In the genomic region with DNA sequence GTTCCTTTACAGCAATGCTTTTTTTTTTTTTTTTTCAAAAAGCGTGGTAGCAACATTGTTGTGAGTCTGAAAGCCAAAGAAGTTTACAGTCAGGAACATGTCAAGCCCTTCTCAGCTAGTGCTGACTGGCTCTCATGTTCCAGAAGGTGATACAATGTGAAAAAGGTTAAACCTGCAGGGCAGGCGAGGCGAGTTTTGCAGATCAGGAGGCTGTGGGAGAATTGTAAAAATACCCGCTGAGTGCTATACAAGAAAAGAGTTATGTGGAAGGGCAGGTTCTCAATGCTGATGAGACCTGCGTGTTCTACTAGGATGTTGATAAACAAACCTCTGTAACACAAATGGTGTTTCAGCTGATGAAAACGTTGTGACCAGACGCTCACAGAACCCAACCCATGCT, we compare ENCODE assay signal across 2 cellular contexts.
TF ChIP-seq lines count a peak whose summit lies in the region.

No MANE protein-coding gene starts in this region.

TF ChIP-seq in GM23338, 12 proteins besides CTCF, POLR2A, EP300 and RAD21 (continued from another document):
- TF ChIP-seq, protein P1, sequence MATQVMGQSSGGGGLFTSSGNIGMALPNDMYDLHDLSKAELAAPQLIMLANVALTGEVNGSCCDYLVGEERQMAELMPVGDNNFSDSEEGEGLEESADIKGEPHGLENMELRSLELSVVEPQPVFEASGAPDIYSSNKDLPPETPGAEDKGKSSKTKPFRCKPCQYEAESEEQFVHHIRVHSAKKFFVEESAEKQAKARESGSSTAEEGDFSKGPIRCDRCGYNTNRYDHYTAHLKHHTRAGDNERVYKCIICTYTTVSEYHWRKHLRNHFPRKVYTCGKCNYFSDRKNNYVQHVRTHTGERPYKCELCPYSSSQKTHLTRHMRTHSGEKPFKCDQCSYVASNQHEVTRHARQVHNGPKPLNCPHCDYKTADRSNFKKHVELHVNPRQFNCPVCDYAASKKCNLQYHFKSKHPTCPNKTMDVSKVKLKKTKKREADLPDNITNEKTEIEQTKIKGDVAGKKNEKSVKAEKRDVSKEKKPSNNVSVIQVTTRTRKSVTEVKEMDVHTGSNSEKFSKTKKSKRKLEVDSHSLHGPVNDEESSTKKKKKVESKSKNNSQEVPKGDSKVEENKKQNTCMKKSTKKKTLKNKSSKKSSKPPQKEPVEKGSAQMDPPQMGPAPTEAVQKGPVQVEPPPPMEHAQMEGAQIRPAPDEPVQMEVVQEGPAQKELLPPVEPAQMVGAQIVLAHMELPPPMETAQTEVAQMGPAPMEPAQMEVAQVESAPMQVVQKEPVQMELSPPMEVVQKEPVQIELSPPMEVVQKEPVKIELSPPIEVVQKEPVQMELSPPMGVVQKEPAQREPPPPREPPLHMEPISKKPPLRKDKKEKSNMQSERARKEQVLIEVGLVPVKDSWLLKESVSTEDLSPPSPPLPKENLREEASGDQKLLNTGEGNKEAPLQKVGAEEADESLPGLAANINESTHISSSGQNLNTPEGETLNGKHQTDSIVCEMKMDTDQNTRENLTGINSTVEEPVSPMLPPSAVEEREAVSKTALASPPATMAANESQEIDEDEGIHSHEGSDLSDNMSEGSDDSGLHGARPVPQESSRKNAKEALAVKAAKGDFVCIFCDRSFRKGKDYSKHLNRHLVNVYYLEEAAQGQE (IDR thresholded peaks at IDR 0.05; ENCODE audit: unreplicated experiment): no peak
- TF ChIP-seq ZNF114 (CRISPR knock-in tag; IDR thresholded peaks at IDR 0.05): no peak
- TF ChIP-seq EZH2 (IDR thresholded peaks at IDR 0.05; ENCODE audit: low read depth, unreplicated experiment): no peak
- TF ChIP-seq, protein P2, sequence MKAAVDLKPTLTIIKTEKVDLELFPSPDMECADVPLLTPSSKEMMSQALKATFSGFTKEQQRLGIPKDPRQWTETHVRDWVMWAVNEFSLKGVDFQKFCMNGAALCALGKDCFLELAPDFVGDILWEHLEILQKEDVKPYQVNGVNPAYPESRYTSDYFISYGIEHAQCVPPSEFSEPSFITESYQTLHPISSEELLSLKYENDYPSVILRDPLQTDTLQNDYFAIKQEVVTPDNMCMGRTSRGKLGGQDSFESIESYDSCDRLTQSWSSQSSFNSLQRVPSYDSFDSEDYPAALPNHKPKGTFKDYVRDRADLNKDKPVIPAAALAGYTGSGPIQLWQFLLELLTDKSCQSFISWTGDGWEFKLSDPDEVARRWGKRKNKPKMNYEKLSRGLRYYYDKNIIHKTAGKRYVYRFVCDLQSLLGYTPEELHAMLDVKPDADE (IDR thresholded peaks at IDR 0.05): no peak
- TF ChIP-seq, protein P3, sequence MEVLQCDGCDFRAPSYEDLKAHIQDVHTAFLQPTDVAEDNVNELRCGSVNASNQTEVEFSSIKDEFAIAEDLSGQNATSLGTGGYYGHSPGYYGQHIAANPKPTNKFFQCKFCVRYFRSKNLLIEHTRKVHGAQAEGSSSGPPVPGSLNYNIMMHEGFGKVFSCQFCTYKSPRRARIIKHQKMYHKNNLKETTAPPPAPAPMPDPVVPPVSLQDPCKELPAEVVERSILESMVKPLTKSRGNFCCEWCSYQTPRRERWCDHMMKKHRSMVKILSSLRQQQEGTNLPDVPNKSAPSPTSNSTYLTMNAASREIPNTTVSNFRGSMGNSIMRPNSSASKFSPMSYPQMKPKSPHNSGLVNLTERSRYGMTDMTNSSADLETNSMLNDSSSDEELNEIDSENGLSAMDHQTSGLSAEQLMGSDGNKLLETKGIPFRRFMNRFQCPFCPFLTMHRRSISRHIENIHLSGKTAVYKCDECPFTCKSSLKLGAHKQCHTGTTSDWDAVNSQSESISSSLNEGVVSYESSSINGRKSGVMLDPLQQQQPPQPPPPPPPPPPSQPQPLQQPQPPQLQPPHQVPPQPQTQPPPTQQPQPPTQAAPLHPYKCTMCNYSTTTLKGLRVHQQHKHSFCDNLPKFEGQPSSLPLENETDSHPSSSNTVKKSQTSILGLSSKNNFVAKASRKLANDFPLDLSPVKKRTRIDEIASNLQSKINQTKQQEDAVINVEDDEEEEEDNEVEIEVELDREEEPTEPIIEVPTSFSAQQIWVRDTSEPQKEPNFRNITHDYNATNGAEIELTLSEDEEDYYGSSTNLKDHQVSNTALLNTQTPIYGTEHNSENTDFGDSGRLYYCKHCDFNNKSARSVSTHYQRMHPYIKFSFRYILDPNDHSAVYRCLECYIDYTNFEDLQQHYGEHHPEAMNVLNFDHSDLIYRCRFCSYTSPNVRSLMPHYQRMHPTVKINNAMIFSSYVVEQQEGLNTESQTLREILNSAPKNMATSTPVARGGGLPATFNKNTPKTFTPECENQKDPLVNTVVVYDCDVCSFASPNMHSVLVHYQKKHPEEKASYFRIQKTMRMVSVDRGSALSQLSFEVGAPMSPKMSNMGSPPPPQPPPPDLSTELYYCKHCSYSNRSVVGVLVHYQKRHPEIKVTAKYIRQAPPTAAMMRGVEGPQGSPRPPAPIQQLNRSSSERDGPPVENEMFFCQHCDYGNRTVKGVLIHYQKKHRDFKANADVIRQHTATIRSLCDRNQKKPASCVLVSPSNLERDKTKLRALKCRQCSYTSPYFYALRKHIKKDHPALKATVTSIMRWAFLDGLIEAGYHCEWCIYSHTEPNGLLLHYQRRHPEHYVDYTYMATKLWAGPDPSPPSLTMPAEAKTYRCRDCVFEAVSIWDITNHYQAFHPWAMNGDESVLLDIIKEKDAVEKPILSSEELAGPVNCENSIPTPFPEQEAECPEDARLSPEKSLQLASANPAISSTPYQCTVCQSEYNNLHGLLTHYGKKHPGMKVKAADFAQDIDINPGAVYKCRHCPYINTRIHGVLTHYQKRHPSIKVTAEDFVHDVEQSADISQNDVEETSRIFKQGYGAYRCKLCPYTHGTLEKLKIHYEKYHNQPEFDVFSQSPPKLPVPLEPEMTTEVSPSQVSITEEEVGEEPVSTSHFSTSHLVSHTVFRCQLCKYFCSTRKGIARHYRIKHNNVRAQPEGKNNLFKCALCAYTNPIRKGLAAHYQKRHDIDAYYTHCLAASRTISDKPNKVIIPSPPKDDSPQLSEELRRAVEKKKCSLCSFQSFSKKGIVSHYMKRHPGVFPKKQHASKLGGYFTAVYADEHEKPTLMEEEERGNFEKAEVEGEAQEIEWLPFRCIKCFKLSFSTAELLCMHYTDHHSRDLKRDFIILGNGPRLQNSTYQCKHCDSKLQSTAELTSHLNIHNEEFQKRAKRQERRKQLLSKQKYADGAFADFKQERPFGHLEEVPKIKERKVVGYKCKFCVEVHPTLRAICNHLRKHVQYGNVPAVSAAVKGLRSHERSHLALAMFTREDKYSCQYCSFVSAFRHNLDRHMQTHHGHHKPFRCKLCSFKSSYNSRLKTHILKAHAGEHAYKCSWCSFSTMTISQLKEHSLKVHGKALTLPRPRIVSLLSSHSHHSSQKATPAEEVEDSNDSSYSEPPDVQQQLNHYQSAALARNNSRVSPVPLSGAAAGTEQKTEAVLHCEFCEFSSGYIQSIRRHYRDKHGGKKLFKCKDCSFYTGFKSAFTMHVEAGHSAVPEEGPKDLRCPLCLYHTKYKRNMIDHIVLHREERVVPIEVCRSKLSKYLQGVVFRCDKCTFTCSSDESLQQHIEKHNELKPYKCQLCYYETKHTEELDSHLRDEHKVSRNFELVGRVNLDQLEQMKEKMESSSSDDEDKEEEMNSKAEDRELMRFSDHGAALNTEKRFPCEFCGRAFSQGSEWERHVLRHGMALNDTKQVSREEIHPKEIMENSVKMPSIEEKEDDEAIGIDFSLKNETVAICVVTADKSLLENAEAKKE (CRISPR knock-in tag; IDR thresholded peaks at IDR 0.05): no peak
- no peak for TF ChIP-seq ZNF331 (CRISPR knock-in tag; IDR thresholded peaks at IDR 0.05; ENCODE audit: low read depth)

TF ChIP-seq in WTC11, 78 proteins besides CTCF, POLR2A, EP300 and RAD21 (continued from another document):
- TF ChIP-seq, protein P4, sequence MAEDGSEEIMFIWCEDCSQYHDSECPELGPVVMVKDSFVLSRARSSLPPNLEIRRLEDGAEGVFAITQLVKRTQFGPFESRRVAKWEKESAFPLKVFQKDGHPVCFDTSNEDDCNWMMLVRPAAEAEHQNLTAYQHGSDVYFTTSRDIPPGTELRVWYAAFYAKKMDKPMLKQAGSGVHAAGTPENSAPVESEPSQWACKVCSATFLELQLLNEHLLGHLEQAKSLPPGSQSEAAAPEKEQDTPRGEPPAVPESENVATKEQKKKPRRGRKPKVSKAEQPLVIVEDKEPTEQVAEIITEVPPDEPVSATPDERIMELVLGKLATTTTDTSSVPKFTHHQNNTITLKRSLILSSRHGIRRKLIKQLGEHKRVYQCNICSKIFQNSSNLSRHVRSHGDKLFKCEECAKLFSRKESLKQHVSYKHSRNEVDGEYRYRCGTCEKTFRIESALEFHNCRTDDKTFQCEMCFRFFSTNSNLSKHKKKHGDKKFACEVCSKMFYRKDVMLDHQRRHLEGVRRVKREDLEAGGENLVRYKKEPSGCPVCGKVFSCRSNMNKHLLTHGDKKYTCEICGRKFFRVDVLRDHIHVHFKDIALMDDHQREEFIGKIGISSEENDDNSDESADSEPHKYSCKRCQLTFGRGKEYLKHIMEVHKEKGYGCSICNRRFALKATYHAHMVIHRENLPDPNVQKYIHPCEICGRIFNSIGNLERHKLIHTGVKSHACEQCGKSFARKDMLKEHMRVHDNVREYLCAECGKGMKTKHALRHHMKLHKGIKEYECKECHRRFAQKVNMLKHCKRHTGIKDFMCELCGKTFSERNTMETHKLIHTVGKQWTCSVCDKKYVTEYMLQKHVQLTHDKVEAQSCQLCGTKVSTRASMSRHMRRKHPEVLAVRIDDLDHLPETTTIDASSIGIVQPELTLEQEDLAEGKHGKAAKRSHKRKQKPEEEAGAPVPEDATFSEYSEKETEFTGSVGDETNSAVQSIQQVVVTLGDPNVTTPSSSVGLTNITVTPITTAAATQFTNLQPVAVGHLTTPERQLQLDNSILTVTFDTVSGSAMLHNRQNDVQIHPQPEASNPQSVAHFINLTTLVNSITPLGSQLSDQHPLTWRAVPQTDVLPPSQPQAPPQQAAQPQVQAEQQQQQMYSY (CRISPR knock-in tag; IDR thresholded peaks at IDR 0.05): no peak
- TF ChIP-seq, protein P5, sequence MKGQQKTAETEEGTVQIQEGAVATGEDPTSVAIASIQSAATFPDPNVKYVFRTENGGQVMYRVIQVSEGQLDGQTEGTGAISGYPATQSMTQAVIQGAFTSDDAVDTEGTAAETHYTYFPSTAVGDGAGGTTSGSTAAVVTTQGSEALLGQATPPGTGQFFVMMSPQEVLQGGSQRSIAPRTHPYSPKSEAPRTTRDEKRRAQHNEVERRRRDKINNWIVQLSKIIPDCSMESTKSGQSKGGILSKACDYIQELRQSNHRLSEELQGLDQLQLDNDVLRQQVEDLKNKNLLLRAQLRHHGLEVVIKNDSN (CRISPR knock-in tag; IDR thresholded peaks at IDR 0.05): no peak
- TF ChIP-seq HMGA2 (CRISPR knock-in tag; IDR thresholded peaks at IDR 0.05): no peak
- TF ChIP-seq, protein P6, sequence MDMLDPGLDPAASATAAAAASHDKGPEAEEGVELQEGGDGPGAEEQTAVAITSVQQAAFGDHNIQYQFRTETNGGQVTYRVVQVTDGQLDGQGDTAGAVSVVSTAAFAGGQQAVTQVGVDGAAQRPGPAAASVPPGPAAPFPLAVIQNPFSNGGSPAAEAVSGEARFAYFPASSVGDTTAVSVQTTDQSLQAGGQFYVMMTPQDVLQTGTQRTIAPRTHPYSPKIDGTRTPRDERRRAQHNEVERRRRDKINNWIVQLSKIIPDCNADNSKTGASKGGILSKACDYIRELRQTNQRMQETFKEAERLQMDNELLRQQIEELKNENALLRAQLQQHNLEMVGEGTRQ (CRISPR knock-in tag; IDR thresholded peaks at IDR 0.05): no peak
- TF ChIP-seq, protein P7, sequence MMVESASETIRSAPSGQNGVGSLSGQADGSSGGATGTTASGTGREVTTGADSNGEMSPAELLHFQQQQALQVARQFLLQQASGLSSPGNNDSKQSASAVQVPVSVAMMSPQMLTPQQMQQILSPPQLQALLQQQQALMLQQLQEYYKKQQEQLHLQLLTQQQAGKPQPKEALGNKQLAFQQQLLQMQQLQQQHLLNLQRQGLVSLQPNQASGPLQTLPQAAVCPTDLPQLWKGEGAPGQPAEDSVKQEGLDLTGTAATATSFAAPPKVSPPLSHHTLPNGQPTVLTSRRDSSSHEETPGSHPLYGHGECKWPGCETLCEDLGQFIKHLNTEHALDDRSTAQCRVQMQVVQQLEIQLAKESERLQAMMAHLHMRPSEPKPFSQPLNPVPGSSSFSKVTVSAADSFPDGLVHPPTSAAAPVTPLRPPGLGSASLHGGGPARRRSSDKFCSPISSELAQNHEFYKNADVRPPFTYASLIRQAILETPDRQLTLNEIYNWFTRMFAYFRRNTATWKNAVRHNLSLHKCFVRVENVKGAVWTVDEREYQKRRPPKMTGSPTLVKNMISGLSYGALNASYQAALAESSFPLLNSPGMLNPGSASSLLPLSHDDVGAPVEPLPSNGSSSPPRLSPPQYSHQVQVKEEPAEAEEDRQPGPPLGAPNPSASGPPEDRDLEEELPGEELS (CRISPR knock-in tag; IDR thresholded peaks at IDR 0.05): no peak
- no peak for TF ChIP-seq SMAD4 (CRISPR knock-in tag; IDR thresholded peaks at IDR 0.05)
- TF ChIP-seq, protein P8, sequence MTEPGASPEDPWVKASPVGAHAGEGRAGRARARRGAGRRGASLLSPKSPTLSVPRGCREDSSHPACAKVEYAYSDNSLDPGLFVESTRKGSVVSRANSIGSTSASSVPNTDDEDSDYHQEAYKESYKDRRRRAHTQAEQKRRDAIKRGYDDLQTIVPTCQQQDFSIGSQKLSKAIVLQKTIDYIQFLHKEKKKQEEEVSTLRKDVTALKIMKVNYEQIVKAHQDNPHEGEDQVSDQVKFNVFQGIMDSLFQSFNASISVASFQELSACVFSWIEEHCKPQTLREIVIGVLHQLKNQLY (CRISPR knock-in tag; IDR thresholded peaks at IDR 0.05): no peak
- no peak for TF ChIP-seq JUN (CRISPR knock-in tag; IDR thresholded peaks at IDR 0.05)
- no peak for TF ChIP-seq NFATC4 (CRISPR knock-in tag; IDR thresholded peaks at IDR 0.05)
- no peak for TF ChIP-seq ATF1 (CRISPR knock-in tag; IDR thresholded peaks at IDR 0.05)
- TF ChIP-seq ZNF138 (CRISPR knock-in tag; conservative IDR thresholded peaks at IDR 0.05): no peak
- no peak for TF ChIP-seq ZNF121 (CRISPR knock-in tag; IDR thresholded peaks at IDR 0.05)
TF ChIP-seq in WTC11: peak in this region for 0.
